Comparison of ENCODE assay signal across 1 cellular context in genomic region chr2:97747285-97747684, GRCh38.
TF ChIP-seq lines count a peak whose summit lies in the region.

No MANE protein-coding gene starts in this region.

TF ChIP-seq in IMR-90, 13 proteins besides CTCF, POLR2A, EP300 and RAD21:
- no peak for TF ChIP-seq RCOR1 (IDR thresholded peaks at IDR 0.05; ENCODE audit: insufficient replicate concordance, low read length)
- TF ChIP-seq SMC3 (IDR thresholded peaks at IDR 0.05; ENCODE audit: low read depth, low read length) = no peak
- no peak for TF ChIP-seq USF2 (IDR thresholded peaks at IDR 0.05; ENCODE audit: low read depth, low read length)
- no peak for TF ChIP-seq RFX5 (IDR thresholded peaks at IDR 0.05; ENCODE audit: low read depth, low read length)
- TF ChIP-seq ELK1 (IDR thresholded peaks at IDR 0.05; ENCODE audit: borderline replicate concordance, low read depth, low read length) = no peak
- no peak for TF ChIP-seq MXI1 (IDR thresholded peaks at IDR 0.05; ENCODE audit: borderline replicate concordance, low read depth, low read length)
- no peak for TF ChIP-seq NFE2L2 (IDR thresholded peaks at IDR 0.05; ENCODE audit: low read depth, low read length)
- TF ChIP-seq MAZ (IDR thresholded peaks at IDR 0.05; ENCODE audit: borderline replicate concordance, low read depth, low read length) = no peak
